In the genomic region with DNA sequence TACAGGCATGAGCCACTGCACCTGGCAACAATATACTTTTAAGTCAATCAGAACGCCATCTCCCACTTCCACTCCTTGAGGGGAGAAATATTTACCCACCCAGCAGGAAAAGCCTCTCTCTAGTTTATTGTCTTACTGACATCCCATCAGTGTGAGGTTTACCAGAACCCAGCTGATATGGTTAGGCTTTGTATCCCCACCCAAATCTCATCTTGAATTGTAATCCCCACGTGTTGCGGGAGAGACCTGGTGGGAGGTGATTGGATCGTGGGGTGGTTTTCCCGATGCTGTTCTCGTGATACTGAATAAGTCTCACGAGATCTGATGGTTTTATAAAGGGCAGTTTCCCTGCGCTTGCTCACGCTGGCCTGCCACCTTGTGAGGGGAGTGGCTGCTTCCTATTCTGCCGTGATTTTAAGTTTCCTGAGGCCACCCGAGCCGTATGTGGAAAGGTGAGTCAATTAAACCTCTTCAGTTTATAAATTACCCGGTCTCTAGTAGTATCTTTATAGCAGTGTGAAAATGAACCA, we compare ENCODE assay signal across 1 cellular context.
TF ChIP-seq lines count a peak whose summit lies in the region.

No MANE protein-coding gene starts in this region.

TF ChIP-seq in K562, 482 proteins besides CTCF, POLR2A, EP300 and RAD21 (continued from another document):
- TF ChIP-seq, protein P1, sequence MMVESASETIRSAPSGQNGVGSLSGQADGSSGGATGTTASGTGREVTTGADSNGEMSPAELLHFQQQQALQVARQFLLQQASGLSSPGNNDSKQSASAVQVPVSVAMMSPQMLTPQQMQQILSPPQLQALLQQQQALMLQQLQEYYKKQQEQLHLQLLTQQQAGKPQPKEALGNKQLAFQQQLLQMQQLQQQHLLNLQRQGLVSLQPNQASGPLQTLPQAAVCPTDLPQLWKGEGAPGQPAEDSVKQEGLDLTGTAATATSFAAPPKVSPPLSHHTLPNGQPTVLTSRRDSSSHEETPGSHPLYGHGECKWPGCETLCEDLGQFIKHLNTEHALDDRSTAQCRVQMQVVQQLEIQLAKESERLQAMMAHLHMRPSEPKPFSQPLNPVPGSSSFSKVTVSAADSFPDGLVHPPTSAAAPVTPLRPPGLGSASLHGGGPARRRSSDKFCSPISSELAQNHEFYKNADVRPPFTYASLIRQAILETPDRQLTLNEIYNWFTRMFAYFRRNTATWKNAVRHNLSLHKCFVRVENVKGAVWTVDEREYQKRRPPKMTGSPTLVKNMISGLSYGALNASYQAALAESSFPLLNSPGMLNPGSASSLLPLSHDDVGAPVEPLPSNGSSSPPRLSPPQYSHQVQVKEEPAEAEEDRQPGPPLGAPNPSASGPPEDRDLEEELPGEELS (CRISPR knock-in tag; IDR thresholded peaks at IDR 0.05; ENCODE audit: borderline replicate concordance), result no peak
- TF ChIP-seq KHSRP (IDR thresholded peaks at IDR 0.05) (no peak), CC2D1A (IDR thresholded peaks at IDR 0.05) (no peak), NBN (IDR thresholded peaks at IDR 0.05; ENCODE audit: low read depth) (no peak), ETV5 (CRISPR knock-in tag; IDR thresholded peaks at IDR 0.05; ENCODE audit: low read depth) (no peak), ZNF76 (CRISPR knock-in tag; IDR thresholded peaks at IDR 0.05; ENCODE audit: borderline replicate concordance) (no peak), ZNF274 (IDR thresholded peaks at IDR 0.05; ENCODE audit: borderline replicate concordance, low read depth, low read length) (no peak), ARID3B (CRISPR knock-in tag; IDR thresholded peaks at IDR 0.05; ENCODE audit: borderline replicate concordance) (no peak), SIX5 (IDR thresholded peaks at IDR 0.05; ENCODE audit: borderline replicate concordance in 1 of 2, insufficient read depth in 1 of 2, low read depth in 1 of 2, low read length in 2 of 2) (no peak), HES1 (IDR thresholded peaks at IDR 0.05; ENCODE audit: low read depth) (no peak), ZKSCAN1 (IDR thresholded peaks at IDR 0.05; ENCODE audit: low read depth, low read length) (no peak)
